20 cellular contexts compared by ENCODE assay signal in the genomic region with DNA sequence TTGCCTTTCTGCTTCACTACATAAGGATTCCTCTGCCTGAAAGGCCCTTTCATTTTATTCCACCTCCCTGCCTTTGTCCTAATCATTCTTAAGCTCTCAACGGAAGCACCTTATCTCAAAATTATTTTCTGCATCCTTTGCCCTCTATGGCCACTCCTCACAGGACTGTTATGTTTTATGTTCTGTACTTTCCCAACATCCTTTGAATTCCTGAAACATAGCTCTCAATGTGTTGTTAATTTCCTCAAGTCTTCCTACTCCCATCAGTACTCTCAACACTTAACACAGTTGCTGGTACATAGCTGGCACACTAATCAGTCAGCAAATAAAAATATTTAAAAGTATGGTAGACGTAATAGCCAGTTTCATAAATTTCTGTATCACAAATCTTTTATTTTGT.
A peak's percentile ranks its signal among the peaks of the same experiment; 100 is the strongest.
DNase-seq lines count a peak whose midpoint lies in the region; ATAC-seq, FAIRE-seq and TF ChIP-seq lines count a peak whose summit lies in the region.
"Had no signal": no experiment of that assay in that cellular context is flagged by ENCODE, and none has a peak within 500 bp of the region (broad histone marks: within the 10 kb centered on the region; RNA-seq: fewer than 3 reads in every experiment).

No MANE protein-coding gene starts in this region.

- peaks cover 8% of the 10 kb centered on the region for H3K4me1 Mint-ChIP-seq in astrocyte (ENCODE audit: low read depth, unreplicated experiment)

- TF ChIP-seq POLR2A in transverse colon (IDR thresholded peaks at IDR 0.05), result no peak
- no peak for TF ChIP-seq POLR2A in spleen (IDR thresholded peaks at IDR 0.05)

- H3K4me1 ChIP-seq in astrocyte (ENCODE audit: insufficient read depth, low read length) (peaks cover 6% of the 10 kb centered on the region), lung (ENCODE audit: control insufficient read depth in 2 of 2, insufficient read depth in 2 of 2, low read length in 2 of 2) (peaks cover 4 to 15% of the 10 kb centered on the region in 2 donors), transverse colon (peaks cover 0 to 17% (median 3%) of the 10 kb centered on the region in 4 donors), spleen (peaks cover 0 to 6% (median 2%) of the 10 kb centered on the region in 6 donors)
- H3K4me1 ChIP-seq: BLaER1 treated with 17β-estradiol and CSF1 and Interleukin-3, amounts not matched to agents 10 nM and 100 nM; Peyer's patch had no signal

- TF ChIP-seq CTCF in astrocyte (IDR thresholded peaks at IDR 0.05; ENCODE audit: insufficient read depth, low read depth, low read length) (no peak), fibroblast of pulmonary artery (IDR thresholded peaks at IDR 0.05; ENCODE audit: low read length, missing control alignments) (no peak), lung (IDR thresholded peaks at IDR 0.05; ENCODE audit: control extremely low read depth, extremely low read depth) (no peak), transverse colon (IDR thresholded peaks at IDR 0.05) (no peak), spleen (IDR thresholded peaks at IDR 0.05 in 8 of 11, conservative IDR thresholded peaks at IDR 0.05 in 3 of 11) (no peak)

- H4K20me1 ChIP-seq in astrocyte (ENCODE audit: insufficient read depth, low read length), result no peaks in the 10 kb centered on the region
- H4K20me1 ChIP-seq: BLaER1 treated with 17β-estradiol and CSF1 and Interleukin-3, amounts not matched to agents 10 nM and 100 nM had no signal

- H3K27me3 ChIP-seq in astrocyte (ENCODE audit: insufficient read depth, low read length) (no peaks in the 10 kb centered on the region), lung (ENCODE audit: control insufficient read depth, insufficient read depth) (no peaks in the 10 kb centered on the region), transverse colon (no peaks in the 10 kb centered on the region), spleen (replicated peaks in 1 of 7) (no peaks in the 10 kb centered on the region)
- H3K27me3 ChIP-seq: BLaER1 treated with 17β-estradiol and CSF1 and Interleukin-3, amounts not matched to agents 10 nM and 100 nM; Peyer's patch had no signal

- FAIRE-seq in astrocyte (lab: Jason Lieb, UNC), result peak; percentile 17

- 54 to 83% methylated on average over 2 of the region's 2 CpGs for WGBS in lung, 2 donors
- 85 to 100% methylated on average over 2 of the region's 2 CpGs for WGBS in transverse colon (ENCODE audit: low coverage in 1 of 2), 2 donors
- WGBS in spleen, 5 donors, result 72 to 92% (median 86%) methylated on average over 2 of the region's 2 CpGs

- H3K9ac ChIP-seq in astrocyte (ENCODE audit: low read length), result no peak overlapping the region
- H3K9ac ChIP-seq: BLaER1 treated with 17β-estradiol and CSF1 and Interleukin-3, amounts not matched to agents 10 nM and 100 nM had no signal

- H3K9me3 ChIP-seq in astrocyte (ENCODE audit: insufficient read depth, low read depth, low read length) (no peaks in the 10 kb centered on the region), lung (ENCODE audit: control insufficient read depth in 2 of 2, insufficient read depth in 1 of 2, low read length in 1 of 2) (no peaks in the 10 kb centered on the region), transverse colon (no peaks in the 10 kb centered on the region), spleen (no peaks in the 10 kb centered on the region)
- H3K9me3 ChIP-seq: BLaER1 treated with 17β-estradiol and CSF1 and Interleukin-3, amounts not matched to agents 10 nM and 100 nM; Peyer's patch had no signal

- H2AFZ ChIP-seq in astrocyte (ENCODE audit: low read depth, low read length), result no peak overlapping the region

- H3K27me3 Mint-ChIP-seq in astrocyte (ENCODE audit: low read depth, unreplicated experiment), result no peaks in the 10 kb centered on the region

- H3K36me3 ChIP-seq in astrocyte (ENCODE audit: insufficient read depth, low read length), result no peaks in the 10 kb centered on the region
- no peaks in the 10 kb centered on the region for H3K36me3 ChIP-seq in lung (ENCODE audit: control insufficient read depth in 2 of 2, insufficient read depth in 2 of 2, low read length in 2 of 2)
- no peaks in the 10 kb centered on the region for H3K36me3 ChIP-seq in transverse colon
- peaks cover 0 to 16% (median 2%) of the 10 kb centered on the region in 6 donors for H3K36me3 ChIP-seq in spleen
- H3K36me3 ChIP-seq: Peyer's patch had no signal

- ATAC-seq in lung (ENCODE audit: insufficient read depth, low FRiP score), result peak; percentile 74
- no peak for ATAC-seq in HG03457 (IDR thresholded peaks at IDR 0.05; ENCODE audit: unreplicated experiment)
- ATAC-seq: CD8-positive, alpha-beta T cell had no signal

- no peak overlapping the region for H3K27ac Mint-ChIP-seq in astrocyte (ENCODE audit: unreplicated experiment)
- H3K27ac Mint-ChIP-seq: CD8-positive, alpha-beta T cell had no signal

- H3K9me3 Mint-ChIP-seq in astrocyte (ENCODE audit: unreplicated experiment), result no peaks in the 10 kb centered on the region
- H3K9me3 Mint-ChIP-seq: CD8-positive, alpha-beta T cell had no signal

- H3K36me3 Mint-ChIP-seq in astrocyte (ENCODE audit: low read depth, unreplicated experiment), result no peaks in the 10 kb centered on the region

- no peak overlapping the region for H3K4me3 Mint-ChIP-seq in astrocyte (ENCODE audit: unreplicated experiment)
- H3K4me3 Mint-ChIP-seq: CD8-positive, alpha-beta T cell had no signal

- in situ Hi-C loops in transverse colon (cut with MboI; ENCODE audit: low pct_ligation_motif_present in 1 of 4, low pct_unique_long_range_greater_than_20kb in 1 of 4, low sequenced_read_pairs in 3 of 4), result no loop called here

- no peak overlapping the region for H3K4me2 ChIP-seq in astrocyte (ENCODE audit: low read length)
- H3K4me2 ChIP-seq: BLaER1 treated with 17β-estradiol and CSF1 and Interleukin-3, amounts not matched to agents 10 nM and 100 nM had no signal

- no peaks in the 10 kb centered on the region for H3K79me2 ChIP-seq in astrocyte (ENCODE audit: insufficient read depth, low read length)

- H3K4me3 ChIP-seq in astrocyte (ENCODE audit: insufficient read depth, low read depth, low read length) (no peak overlapping the region), fibroblast of pulmonary artery (replicated peaks; ENCODE audit: low read depth, low read length) (no peak overlapping the region), lung (no peak overlapping the region), transverse colon (no peak overlapping the region), spleen (no peak overlapping the region)
- H3K4me3 ChIP-seq: BLaER1 treated with 17β-estradiol and CSF1 and Interleukin-3, amounts not matched to agents 10 nM and 100 nM; Peyer's patch had no signal

- intact Hi-C loops in transverse colon (cut with DNase I; ENCODE audit: low total_unique reads), result loop anchor here (10.0 kb wide), 1 partner anchor 1802 kb away; no protein-coding TSS in a partner anchor
- intact Hi-C loops in spleen (cut with DNase I; ENCODE audit: low total_unique reads), result no loop called here

- TF ChIP-seq EP300 in transverse colon (IDR thresholded peaks at IDR 0.05; ENCODE audit: low read depth), result no peak

- DNase-seq in EH (ENCODE audit: low read depth) (peak; percentile 11), astrocyte (ENCODE audit: low read depth) (no peak), fibroblast of pulmonary artery (ENCODE audit: low read depth) (peak; percentile 60), lung (ENCODE audit: low spot score) (no peak), transverse colon (no peak), spleen (no peak), SHP77 (lab: John Stamatoyannopoulos, UW) (no peak)
- DNase-seq: Calu3; CD8-positive, alpha-beta T cell; DMS53; H7; IMR-90; NCI-H1048; NCI-H1436 treated with DMSO at 0.1 percent for 48 hours; NCI-H2029; NCI-H2171 treated with DMSO at 0.1 percent for 48 hours; NCI-H446 treated with DMSO at 0.1 percent for 48 hours; Peyer's patch had no signal

- H3K27ac ChIP-seq in astrocyte (ENCODE audit: low read depth, low read length) (no peak overlapping the region), lung (ENCODE audit: low read depth in 1 of 2, low read length in 1 of 2) (no peak overlapping the region), transverse colon (no peak overlapping the region), spleen (peak overlapping the region in 2 of 8 donors; percentile 4 to 24)
- H3K27ac ChIP-seq: BLaER1 treated with 17β-estradiol and CSF1 and Interleukin-3, amounts not matched to agents 10 nM and 100 nM; Peyer's patch had no signal

Comparison
In these comparisons a context has a peak if more than half of its experiments do, and no peak if none do; other contexts are left out.
1. DNase-seq: peak in EH (single experiment) and fibroblast of pulmonary artery (single experiment); none in astrocyte (single experiment), lung (single experiment), transverse colon (single experiment), spleen (single experiment) and SHP77 (0 of 2).